ENCODE assay signal across 8 cellular contexts in genomic region chr10:24822557-24822956, GRCh38.
A peak's percentile ranks its signal among the peaks of the same experiment; 100 is the strongest.
DNase-seq lines count a peak whose midpoint lies in the region; ATAC-seq and TF ChIP-seq lines count a peak whose summit lies in the region.

No MANE protein-coding gene starts in this region.

- H3K4me1 Mint-ChIP-seq in CD4-positive, alpha-beta memory T cell: peaks cover 16 to 27% (median 19%) of the 10 kb centered on the region in 4 donors

- TF ChIP-seq CTCF in prostate gland (IDR thresholded peaks at IDR 0.05): no peak

- CTCF ChIA-PET in CD4-positive, alpha-beta memory T cell (lab: Charles Lee; ENCODE audit: partially characterized antibody): no interaction called here

- no peaks in the 10 kb centered on the region for H3K27me3 Mint-ChIP-seq in CD4-positive, alpha-beta memory T cell

- H3K9me3 Mint-ChIP-seq in CD4-positive, alpha-beta memory T cell: peaks cover 0 to 2% (median 0%) of the 10 kb centered on the region in 8 donors

- H3K27me3 ChIP-seq in CD4-positive, alpha-beta memory T cell (ENCODE audit: insufficient read depth, low read length): no peaks in the 10 kb centered on the region
- no peaks in the 10 kb centered on the region for H3K27me3 ChIP-seq in prostate gland (replicated peaks; ENCODE audit: insufficient read depth)

- H3K9me3 ChIP-seq in CD4-positive, alpha-beta memory T cell (ENCODE audit: control insufficient read depth in 1 of 2, low read length in 2 of 2): no peaks in the 10 kb centered on the region
- H3K9me3 ChIP-seq in prostate gland: no peaks in the 10 kb centered on the region

- intact Hi-C loops in CD4-positive, alpha-beta memory T cell (cut with micrococcal nuclease): loop anchor here (10.0 kb wide), 1 partner anchor 122 kb away; no protein-coding TSS in a partner anchor
- intact Hi-C loops in prostate gland (cut with DNase I): no loop called here

- peak overlapping the region in 1 of 7 donors; percentile 69 for H3K27ac Mint-ChIP-seq in CD4-positive, alpha-beta memory T cell

- H3K36me3 Mint-ChIP-seq in CD4-positive, alpha-beta memory T cell: no peaks in the 10 kb centered on the region

- POLR2A ChIA-PET in CD4-positive, alpha-beta memory T cell (lab: Charles Lee; ENCODE audit: partially characterized antibody): no interaction called here

- 44% methylated on average over 2 of the region's 2 CpGs for WGBS in prostate gland

- no peak overlapping the region for H3K27ac ChIP-seq in CD4-positive, alpha-beta memory T cell (ENCODE audit: low read depth, low read length)
- no peak overlapping the region for H3K27ac ChIP-seq in prostate gland

- TF ChIP-seq POLR2A in prostate gland (IDR thresholded peaks at IDR 0.05): no peak

- peaks cover 14% of the 10 kb centered on the region for H3K4me1 ChIP-seq in CD4-positive, alpha-beta memory T cell (ENCODE audit: insufficient read depth, low read length)
- H3K4me1 ChIP-seq in prostate gland (replicated peaks): no peaks in the 10 kb centered on the region

- H3K4me3 Mint-ChIP-seq in CD4-positive, alpha-beta memory T cell: no peak overlapping the region

- peak; percentile 44 for DNase-seq in stimulated activated CD4-positive, alpha-beta T cell treated with anti-CD3 and anti-CD28 coated beads, Interleukin-1b, Interleukin-23, amount 100 ng/mL, for 48 hours
- no peak for DNase-seq in CD4-positive, alpha-beta memory T cell
- DNase-seq in prostate gland (ENCODE audit: low spot score): no peak
- no peak for DNase-seq in NCI-H2171 (lab: John Stamatoyannopoulos, UW)
- no peak for DNase-seq in AG08395 (ENCODE audit: low spot score)

- no peaks in the 10 kb centered on the region for H3K36me3 ChIP-seq in CD4-positive, alpha-beta memory T cell (ENCODE audit: insufficient read depth, low read length)
- H3K36me3 ChIP-seq in prostate gland: no peaks in the 10 kb centered on the region

- ATAC-seq in GM18868 (IDR thresholded peaks at IDR 0.05; ENCODE audit: unreplicated experiment) (peak; percentile 84), GM21717 (IDR thresholded peaks at IDR 0.05; ENCODE audit: unreplicated experiment) (peak; percentile 71), HG03520 (IDR thresholded peaks at IDR 0.05; ENCODE audit: unreplicated experiment) (peak; percentile 89)

- H3K4me3 ChIP-seq in CD4-positive, alpha-beta memory T cell (ENCODE audit: low read length in 2 of 2): no peak overlapping the region
- no peak overlapping the region for H3K4me3 ChIP-seq in prostate gland
